In genomic region chr20:32159766-32160221, GRCh38 we compare ENCODE assay signal across 16 cellular contexts. TPM values are rescaled to one million over a fixed set of nuclear protein-coding genes. Genes with fewer than 3 reads are reported as not detected.
DNase-seq lines count a peak whose midpoint lies in the region; ATAC-seq, FAIRE-seq and TF ChIP-seq lines count a peak whose summit lies in the region.
"Had no signal": no experiment of that assay in that cellular context is flagged by ENCODE, and none has a peak within 500 bp of the region (broad histone marks: within the 10 kb centered on the region; RNA-seq: fewer than 3 reads in every experiment).

No MANE protein-coding gene starts in this region.

- H3K27ac ChIP-seq in HepG2 (ENCODE audit: extremely low read length, insufficient read depth, low read length) = no peak overlapping the region
- H3K27ac ChIP-seq in CD4-positive, alpha-beta memory T cell (ENCODE audit: low read depth, low read length) = no peak overlapping the region
- H3K27ac ChIP-seq: HL-60, Peyer's patch had no signal

- intact Hi-C loops in HepG2 (cut with micrococcal nuclease; ENCODE audit: unreplicated experiment) = no loop called here
- intact Hi-C loops in Calu3 (cut with micrococcal nuclease; ENCODE audit: unreplicated experiment) = no loop called here
- intact Hi-C loops in CD4-positive, alpha-beta memory T cell (cut with micrococcal nuclease) = no loop called here

- no peak overlapping the region for H3K4me3 Mint-ChIP-seq in activated T-helper 17 cell treated with anti-CD3 and anti-CD28 coated beads, Interleukin-2, amount 50 U/mL, for 72 hours
- H3K4me3 Mint-ChIP-seq in stimulated activated effector memory CD8-positive, alpha-beta T cell treated with anti-CD3 and anti-CD28 coated beads, Interleukin-12 subunit alpha, Interleukin-12 subunit beta, amount 100 ng/mL, for 72 hours = no peak overlapping the region
- H3K4me3 Mint-ChIP-seq in Calu3 (ENCODE audit: low read depth, unreplicated experiment) = no peak overlapping the region
- H3K4me3 Mint-ChIP-seq in CD4-positive, alpha-beta memory T cell = no peak overlapping the region

- WGBS in HepG2 (ENCODE audit: low lambda C conversion rate) = 76% methylated on average over 5 of the region's 5 CpGs

- H3K4me3 ChIP-seq in H7 (ENCODE audit: insufficient read depth, low read depth, low read length) (no peak overlapping the region), HepG2 (replicated peaks in 1 of 3; ENCODE audit: insufficient read depth in 1 of 3, low read depth in 2 of 3, low read length in 3 of 3) (no peak overlapping the region)
- H3K4me3 ChIP-seq in CD4-positive, alpha-beta memory T cell (ENCODE audit: low read length in 2 of 2) = no peak overlapping the region
- H3K4me3 ChIP-seq: HAP-1, Peyer's patch had no signal

- TF ChIP-seq RAD21 in HepG2 (CRISPR knock-in tag; IDR thresholded peaks at IDR 0.05) = no peak

- no peak overlapping the region for H3K4me2 ChIP-seq in HepG2 (ENCODE audit: low read depth, low read length)

- BruUV-seq in HepG2 (replicated peaks; lab: Mats Ljungman, UMichigan) = no TSS peak
- no TSS peak for BruUV-seq in Calu3 (replicated peaks; lab: Mats Ljungman, UMichigan)

- H3K9me3 ChIP-seq in HepG2 (ENCODE audit: low read length) = no peaks in the 10 kb centered on the region
- no peaks in the 10 kb centered on the region for H3K9me3 ChIP-seq in CD4-positive, alpha-beta memory T cell (ENCODE audit: control insufficient read depth in 1 of 2, low read length in 2 of 2)
- H3K9me3 ChIP-seq: HAP-1, Peyer's patch had no signal

- ATAC-seq in activated T-helper 17 cell treated with anti-CD3 and anti-CD28 coated beads, Interleukin-2, amount 50 U/mL, for 72 hours (replicated peaks) = no peak
- no peak for ATAC-seq in HepG2
- ATAC-seq in stimulated activated effector memory CD8-positive, alpha-beta T cell treated with anti-CD3 and anti-CD28 coated beads, Interleukin-12 subunit alpha, Interleukin-12 subunit beta, amount 100 ng/mL, for 72 hours = no peak

- TF ChIP-seq POLR2A in HepG2 (IDR thresholded peaks at IDR 0.05; ENCODE audit: insufficient read depth in 1 of 2, low read depth in 2 of 2, low read length in 2 of 2) = no peak

- H3K4me1 Mint-ChIP-seq in activated T-helper 17 cell treated with anti-CD3 and anti-CD28 coated beads, Interleukin-2, amount 50 U/mL, for 72 hours = peaks cover 14% of the 10 kb centered on the region
- H3K4me1 Mint-ChIP-seq in stimulated activated effector memory CD8-positive, alpha-beta T cell treated with anti-CD3 and anti-CD28 coated beads, Interleukin-12 subunit alpha, Interleukin-12 subunit beta, amount 100 ng/mL, for 72 hours = peaks cover 10% of the 10 kb centered on the region
- peaks cover 11% of the 10 kb centered on the region for H3K4me1 Mint-ChIP-seq in Calu3 (ENCODE audit: low read depth, unreplicated experiment)
- peaks cover 0 to 1% (median 0%) of the 10 kb centered on the region in 4 donors for H3K4me1 Mint-ChIP-seq in CD4-positive, alpha-beta memory T cell

- no peaks in the 10 kb centered on the region for H3K27me3 Mint-ChIP-seq in activated T-helper 17 cell treated with anti-CD3 and anti-CD28 coated beads, Interleukin-2, amount 50 U/mL, for 72 hours
- H3K27me3 Mint-ChIP-seq in Calu3 (ENCODE audit: unreplicated experiment) = no peaks in the 10 kb centered on the region
- H3K27me3 Mint-ChIP-seq in CD4-positive, alpha-beta memory T cell = no peaks in the 10 kb centered on the region

- FAIRE-seq in HepG2 (lab: Jason Lieb, UNC) = no peak
- FAIRE-seq: G401.6 had no signal

- in situ Hi-C loops in HepG2 (cut with HindIII; ENCODE audit: extremely low pct_ligation_motif_present, low pct_unique_long_range_greater_than_20kb) = no loop called here

- no peak overlapping the region for H2AFZ ChIP-seq in HepG2 (ENCODE audit: low read length)

- POLR2A ChIA-PET in HepG2 (lab: Yijun Ruan, JAX) = no interaction called here
- POLR2A ChIA-PET in CD4-positive, alpha-beta memory T cell (lab: Charles Lee; ENCODE audit: partially characterized antibody) = no interaction called here

- peaks cover 10% of the 10 kb centered on the region for H3K4me1 ChIP-seq in HepG2 (ENCODE audit: insufficient read depth, low read length)
- no peaks in the 10 kb centered on the region for H3K4me1 ChIP-seq in CD4-positive, alpha-beta memory T cell (ENCODE audit: insufficient read depth, low read length)
- H3K4me1 ChIP-seq: HAP-1 had no signal

- no peaks in the 10 kb centered on the region for H3K9me3 Mint-ChIP-seq in activated T-helper 17 cell treated with anti-CD3 and anti-CD28 coated beads, Interleukin-2, amount 50 U/mL, for 72 hours
- H3K9me3 Mint-ChIP-seq in stimulated activated effector memory CD8-positive, alpha-beta T cell treated with anti-CD3 and anti-CD28 coated beads, Interleukin-12 subunit alpha, Interleukin-12 subunit beta, amount 100 ng/mL, for 72 hours = no peaks in the 10 kb centered on the region
- no peaks in the 10 kb centered on the region for H3K9me3 Mint-ChIP-seq in Calu3 (ENCODE audit: low read depth, unreplicated experiment)
- H3K9me3 Mint-ChIP-seq in CD4-positive, alpha-beta memory T cell = no peaks in the 10 kb centered on the region

- peak; percentile 33 for DNase-seq in H7
- DNase-seq in HepG2 (ENCODE audit: low spot score) = no peak
- DNase-seq in stimulated activated effector memory CD8-positive, alpha-beta T cell treated with anti-CD3 and anti-CD28 coated beads, Interleukin-12 subunit alpha, Interleukin-12 subunit beta, amount 100 ng/mL, for 72 hours (ENCODE audit: low spot score in 2 of 2) = no peak
- no peak for DNase-seq in Calu3
- no peak for DNase-seq in NCI-H2171 treated with DMSO at 0.1 percent for 48 hours (lab: John Stamatoyannopoulos, UW)
- no peak for DNase-seq in CD4-positive, alpha-beta memory T cell
- DNase-seq: C1 segment of cervical spinal cord, DMS 273 treated with DMSO at 0.1 percent for 48 hours, NCI-H1105, NCI-H2081, Right ventricle myocardium superior had no signal

- H4K20me1 ChIP-seq in HepG2 (ENCODE audit: insufficient read depth, low read length) = no peaks in the 10 kb centered on the region

- TF ChIP-seq CTCF in HepG2 (CRISPR knock-in tag; IDR thresholded peaks at IDR 0.05) (no peak), Calu3 (IDR thresholded peaks at IDR 0.05; ENCODE audit: unreplicated experiment) (no peak)

- H3K79me2 ChIP-seq in HepG2 (ENCODE audit: insufficient read depth, low read length) = no peaks in the 10 kb centered on the region

- H3K9ac ChIP-seq in HepG2 (ENCODE audit: insufficient read depth, low read depth, low read length) = no peak overlapping the region

- H3K36me3 ChIP-seq in H7 (replicated peaks; ENCODE audit: control insufficient read depth, insufficient read depth, low read length) = peaks cover 62% of the 10 kb centered on the region
- H3K36me3 ChIP-seq in HepG2 (replicated peaks in 1 of 2; ENCODE audit: control insufficient read depth in 1 of 2, insufficient read depth in 2 of 2, low read length in 2 of 2) = peaks cover 54 to 81% of the 10 kb centered on the region in 2 experiments
- peaks cover 54% of the 10 kb centered on the region for H3K36me3 ChIP-seq in CD4-positive, alpha-beta memory T cell (ENCODE audit: insufficient read depth, low read length)

- H3K36me3 Mint-ChIP-seq in activated T-helper 17 cell treated with anti-CD3 and anti-CD28 coated beads, Interleukin-2, amount 50 U/mL, for 72 hours (ENCODE audit: low read depth) = peaks cover 96% of the 10 kb centered on the region
- H3K36me3 Mint-ChIP-seq in stimulated activated effector memory CD8-positive, alpha-beta T cell treated with anti-CD3 and anti-CD28 coated beads, Interleukin-12 subunit alpha, Interleukin-12 subunit beta, amount 100 ng/mL, for 72 hours = peaks cover 99% of the 10 kb centered on the region
- peaks cover 56% of the 10 kb centered on the region for H3K36me3 Mint-ChIP-seq in Calu3 (ENCODE audit: insufficient read depth, unreplicated experiment)
- H3K36me3 Mint-ChIP-seq in CD4-positive, alpha-beta memory T cell = peaks cover 46 to 70% of the 10 kb centered on the region in 2 donors

- CTCF ChIA-PET in HepG2 (lab: Yijun Ruan, JAX; ENCODE audit: low intra/inter-chr PET ratio, low total read pairs) (no interaction called here), Calu3 (lab: Charles Lee) (interaction anchor here (0.6 kb wide), 1 partner anchor 9 kb away, joined by 4 read pairs; no protein-coding TSS in a partner anchor)
- CTCF ChIA-PET in CD4-positive, alpha-beta memory T cell (lab: Charles Lee; ENCODE audit: partially characterized antibody) = no interaction called here

- H3K27me3 ChIP-seq in H7 (ENCODE audit: control insufficient read depth, insufficient read depth, low read length) (no peaks in the 10 kb centered on the region), HepG2 (ENCODE audit: control insufficient read depth in 1 of 2, insufficient read depth in 2 of 2, low read length in 2 of 2) (no peaks in the 10 kb centered on the region)
- H3K27me3 ChIP-seq in CD4-positive, alpha-beta memory T cell (ENCODE audit: insufficient read depth, low read length) = no peaks in the 10 kb centered on the region
- H3K27me3 ChIP-seq: Peyer's patch had no signal

- TF ChIP-seq EP300 in HepG2 (IDR thresholded peaks at IDR 0.05; ENCODE audit: low read depth in 2 of 2, low read length in 2 of 2) (no peak), HepG2 (CRISPR knock-in tag; IDR thresholded peaks at IDR 0.05; ENCODE audit: borderline replicate concordance) (no peak)

- H3K27ac Mint-ChIP-seq in activated T-helper 17 cell treated with anti-CD3 and anti-CD28 coated beads, Interleukin-2, amount 50 U/mL, for 72 hours = peak overlapping the region; percentile 54
- peak overlapping the region; percentile 23 for H3K27ac Mint-ChIP-seq in stimulated activated effector memory CD8-positive, alpha-beta T cell treated with anti-CD3 and anti-CD28 coated beads, Interleukin-12 subunit alpha, Interleukin-12 subunit beta, amount 100 ng/mL, for 72 hours
- H3K27ac Mint-ChIP-seq in Calu3 (ENCODE audit: unreplicated experiment) = no peak overlapping the region
- H3K27ac Mint-ChIP-seq in CD4-positive, alpha-beta memory T cell = peak overlapping the region in 1 of 7 donors; percentile 41

RNA-seq across cellular contexts. Expression of gene PLAGL2, which starts 47.7 kb away (rescaled TPM):
- 8.5 and 10.0 TPM in 2 replicates for total RNA-seq in H7 (2014; rRNA removed; shearing (Covaris generic))
- 10 to 100 TPM; 61.9 to 93.1 TPM for total RNA-seq in activated T-helper 17 cell treated with anti-CD3 and anti-CD28 coated beads, Interleukin-2, amount 50 U/mL, for 72 hours
- total RNA-seq in HepG2 (2016; rRNA removed; fragmentation: Illumina TruSeq; extraction: Trizol) (15.3 and 26.5 TPM in 2 replicates), Calu3 (2022) (30.5 and 32.7 TPM in 2 replicates)
- 4.9 and 5.7 TPM in 2 replicates for total RNA-seq in HepG2 (2016; cell fraction: cytosol; rRNA removed; fragmentation: Illumina TruSeq; extraction: Trizol; ENCODE audit: low read depth)
- 13.7 and 22.8 TPM in 2 replicates for total RNA-seq in HepG2 (2016; cell fraction: insoluble cytoplasmic fraction; rRNA removed; fragmentation: Illumina TruSeq; extraction: Trizol)
- total RNA-seq in HepG2 (2016; cell fraction: membrane; rRNA removed; fragmentation: Illumina TruSeq; extraction: Trizol) = 25.1 and 26.3 TPM in 2 replicates
- 16.1 and 18.8 TPM in 2 replicates for total RNA-seq in HepG2 (2016; cell fraction: nucleus; rRNA removed; fragmentation: Illumina TruSeq; extraction: Trizol)
- polyA plus RNA-seq in HepG2 (2011; rRNA removed) = 14.9 and 15.2 TPM in 2 replicates
- polyA plus RNA-seq in HepG2 (2011; cell fraction: cytosol; rRNA removed) = 12.9 and 15.9 TPM in 2 replicates
- polyA plus RNA-seq in HepG2 (2011; cell fraction: nucleus; rRNA removed) = 15.6 and 19.1 TPM in 2 replicates
- polyA plus RNA-seq in HepG2 (2012) = 25.4 and 26.2 TPM in 2 replicates
- 4.5 and 4.7 TPM in 2 replicates for polyA plus RNA-seq in HepG2 (2016; cell fraction: cytosol; fragmentation: Illumina TruSeq; extraction: Trizol; ENCODE audit: low read depth)
- polyA plus RNA-seq in HepG2 (2016; cell fraction: insoluble cytoplasmic fraction; fragmentation: Illumina TruSeq; extraction: Trizol; ENCODE audit: low read depth) = 43.2 and 55.3 TPM in 2 replicates
- 27.0 and 27.7 TPM in 2 replicates for polyA plus RNA-seq in HepG2 (2016; cell fraction: membrane; fragmentation: Illumina TruSeq; extraction: Trizol; ENCODE audit: low read depth)
- polyA plus RNA-seq in HepG2 (2016; cell fraction: nucleus; fragmentation: Illumina TruSeq; extraction: Trizol; ENCODE audit: insufficient read depth, low read depth) = 36.1 and 36.3 TPM in 2 replicates
- 18.8 and 36.8 TPM in 2 replicates for polyA minus RNA-seq in HepG2 (2011; rRNA and poly(A)+ RNA removed; ENCODE audit: low replicate concordance)
- polyA minus RNA-seq in HepG2 (2011; cell fraction: cytosol; rRNA and poly(A)+ RNA removed) = 17.8 and 22.1 TPM in 2 replicates
- 19.2 and 20.9 TPM in 2 replicates for polyA minus RNA-seq in HepG2 (2011; cell fraction: nucleus; rRNA and poly(A)+ RNA removed)
- 10 to 100 TPM; 18.7 to 20.7 TPM for total RNA-seq in CD4-positive, alpha-beta memory T cell
- polyA plus RNA-seq in CD4-positive, alpha-beta memory T cell = 1 to 10 TPM; 1.1 to 5.3 TPM

RNA-seq across cellular contexts. Expression of gene POFUT1, which starts 47.9 kb away (rescaled TPM):
- total RNA-seq in H7 (2014; rRNA removed; shearing (Covaris generic)) = 25.9 and 40.3 TPM in 2 replicates
- 10 to 100 TPM; 41.4 TPM for total RNA-seq in activated T-helper 17 cell treated with anti-CD3 and anti-CD28 coated beads, Interleukin-2, amount 50 U/mL, for 72 hours
- total RNA-seq in HepG2 (2016; rRNA removed; fragmentation: Illumina TruSeq; extraction: Trizol) (30.2 and 58.3 TPM in 2 replicates), Calu3 (2022) (79.9 and 87.3 TPM in 2 replicates)
- total RNA-seq in HepG2 (2016; cell fraction: cytosol; rRNA removed; fragmentation: Illumina TruSeq; extraction: Trizol; ENCODE audit: low read depth) = 4.8 and 5.3 TPM in 2 replicates
- total RNA-seq in HepG2 (2016; cell fraction: insoluble cytoplasmic fraction; rRNA removed; fragmentation: Illumina TruSeq; extraction: Trizol) = 27.5 and 55.8 TPM in 2 replicates
- total RNA-seq in HepG2 (2016; cell fraction: membrane; rRNA removed; fragmentation: Illumina TruSeq; extraction: Trizol) = 17.7 and 18.8 TPM in 2 replicates
- 47.8 and 56.4 TPM in 2 replicates for total RNA-seq in HepG2 (2016; cell fraction: nucleus; rRNA removed; fragmentation: Illumina TruSeq; extraction: Trizol)
- polyA plus RNA-seq in HepG2 (2011; rRNA removed) = 35.5 and 41.6 TPM in 2 replicates
- polyA plus RNA-seq in HepG2 (2011; cell fraction: cytosol; rRNA removed) = 39.5 and 45.0 TPM in 2 replicates
- polyA plus RNA-seq in HepG2 (2011; cell fraction: nucleus; rRNA removed) = 25.7 and 30.2 TPM in 2 replicates
- polyA plus RNA-seq in HepG2 (2012) = 37.6 and 40.5 TPM in 2 replicates
- 3.9 and 4.5 TPM in 2 replicates for polyA plus RNA-seq in HepG2 (2016; cell fraction: cytosol; fragmentation: Illumina TruSeq; extraction: Trizol; ENCODE audit: low read depth)
- polyA plus RNA-seq in HepG2 (2016; cell fraction: insoluble cytoplasmic fraction; fragmentation: Illumina TruSeq; extraction: Trizol; ENCODE audit: low read depth) = 22.5 and 25.1 TPM in 2 replicates
- 8.5 and 10.3 TPM in 2 replicates for polyA plus RNA-seq in HepG2 (2016; cell fraction: membrane; fragmentation: Illumina TruSeq; extraction: Trizol; ENCODE audit: low read depth)
- polyA plus RNA-seq in HepG2 (2016; cell fraction: nucleus; fragmentation: Illumina TruSeq; extraction: Trizol; ENCODE audit: insufficient read depth, low read depth) = 55.8 and 62.0 TPM in 2 replicates
- polyA minus RNA-seq in HepG2 (2011; rRNA and poly(A)+ RNA removed; ENCODE audit: low replicate concordance) = 44.0 and 61.9 TPM in 2 replicates
- polyA minus RNA-seq in HepG2 (2011; cell fraction: cytosol; rRNA and poly(A)+ RNA removed) = 31.7 and 41.7 TPM in 2 replicates
- polyA minus RNA-seq in HepG2 (2011; cell fraction: nucleus; rRNA and poly(A)+ RNA removed) = 33.5 and 39.0 TPM in 2 replicates
- total RNA-seq in CD4-positive, alpha-beta memory T cell = 10 to 100 TPM; 19.7 to 20.8 TPM
- polyA plus RNA-seq in CD4-positive, alpha-beta memory T cell = 10 to 100 TPM; 13.0 to 17.8 TPM

RNA-seq across cellular contexts. Expression of gene TM9SF4, which starts 50.3 kb away (rescaled TPM):
- 36.9 and 41.9 TPM in 2 replicates for total RNA-seq in H7 (2014; rRNA removed; shearing (Covaris generic))
- 10 to 100 TPM; 47.0 to 47.4 TPM for total RNA-seq in activated T-helper 17 cell treated with anti-CD3 and anti-CD28 coated beads, Interleukin-2, amount 50 U/mL, for 72 hours
- total RNA-seq in HepG2 (2016; rRNA removed; fragmentation: Illumina TruSeq; extraction: Trizol) (30.3 and 53.5 TPM in 2 replicates), Calu3 (2022) (95.3 and 104 TPM in 2 replicates)
- total RNA-seq in HepG2 (2016; cell fraction: cytosol; rRNA removed; fragmentation: Illumina TruSeq; extraction: Trizol; ENCODE audit: low read depth) = 8.9 and 10.2 TPM in 2 replicates
- total RNA-seq in HepG2 (2016; cell fraction: insoluble cytoplasmic fraction; rRNA removed; fragmentation: Illumina TruSeq; extraction: Trizol) = 26.6 and 52.8 TPM in 2 replicates
- total RNA-seq in HepG2 (2016; cell fraction: membrane; rRNA removed; fragmentation: Illumina TruSeq; extraction: Trizol) = 16.3 and 19.5 TPM in 2 replicates
- total RNA-seq in HepG2 (2016; cell fraction: nucleus; rRNA removed; fragmentation: Illumina TruSeq; extraction: Trizol) = 67.0 and 79.9 TPM in 2 replicates
- polyA plus RNA-seq in HepG2 (2011; rRNA removed) = 171 and 183 TPM in 2 replicates
- polyA plus RNA-seq in HepG2 (2011; cell fraction: cytosol; rRNA removed) = 137 and 141 TPM in 2 replicates
- 138 and 162 TPM in 2 replicates for polyA plus RNA-seq in HepG2 (2011; cell fraction: nucleus; rRNA removed)
- polyA plus RNA-seq in HepG2 (2012) = 93.4 and 96.8 TPM in 2 replicates
- 5.9 and 6.7 TPM in 2 replicates for polyA plus RNA-seq in HepG2 (2016; cell fraction: cytosol; fragmentation: Illumina TruSeq; extraction: Trizol; ENCODE audit: low read depth)
- polyA plus RNA-seq in HepG2 (2016; cell fraction: insoluble cytoplasmic fraction; fragmentation: Illumina TruSeq; extraction: Trizol; ENCODE audit: low read depth) = 27.2 and 35.4 TPM in 2 replicates
- 15.5 and 17.0 TPM in 2 replicates for polyA plus RNA-seq in HepG2 (2016; cell fraction: membrane; fragmentation: Illumina TruSeq; extraction: Trizol; ENCODE audit: low read depth)
- polyA plus RNA-seq in HepG2 (2016; cell fraction: nucleus; fragmentation: Illumina TruSeq; extraction: Trizol; ENCODE audit: insufficient read depth, low read depth) = 134 and 135 TPM in 2 replicates
- 107 and 349 TPM in 2 replicates for polyA minus RNA-seq in HepG2 (2011; rRNA and poly(A)+ RNA removed; ENCODE audit: low replicate concordance)
- 135 and 159 TPM in 2 replicates for polyA minus RNA-seq in HepG2 (2011; cell fraction: cytosol; rRNA and poly(A)+ RNA removed)
- 88.2 and 109 TPM in 2 replicates for polyA minus RNA-seq in HepG2 (2011; cell fraction: nucleus; rRNA and poly(A)+ RNA removed)
- 10 to 100 TPM; 36.4 to 40.7 TPM for total RNA-seq in CD4-positive, alpha-beta memory T cell
- polyA plus RNA-seq in CD4-positive, alpha-beta memory T cell = 10 to 100 TPM; 33.4 to 37.0 TPM
